In the genomic region with DNA sequence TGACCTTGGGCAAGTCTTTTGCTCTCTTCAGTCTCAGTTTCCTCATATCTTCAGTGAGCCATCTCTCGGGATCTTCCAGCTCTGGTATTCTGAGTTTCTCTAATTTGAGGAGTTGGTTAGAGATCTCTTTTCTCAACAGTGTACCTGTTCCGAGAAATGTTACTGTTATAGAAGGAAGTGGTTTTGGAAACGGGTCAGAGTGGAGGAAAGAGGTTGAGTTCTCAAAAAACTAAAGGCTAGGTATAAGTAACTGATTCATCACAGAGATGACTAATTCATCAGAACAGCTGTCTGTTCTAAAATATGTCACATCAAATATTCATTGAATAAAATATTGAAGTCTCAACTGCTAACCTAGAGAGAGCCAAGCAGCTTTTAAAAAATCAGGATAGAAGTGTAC, we compare ENCODE assay signal across 1 cellular context.
TF ChIP-seq lines count a peak whose summit lies in the region.

No MANE protein-coding gene starts in this region.

TF ChIP-seq in HepG2, 621 proteins besides CTCF, POLR2A, EP300 and RAD21 (continued from another document):
- TF ChIP-seq, protein P1, sequence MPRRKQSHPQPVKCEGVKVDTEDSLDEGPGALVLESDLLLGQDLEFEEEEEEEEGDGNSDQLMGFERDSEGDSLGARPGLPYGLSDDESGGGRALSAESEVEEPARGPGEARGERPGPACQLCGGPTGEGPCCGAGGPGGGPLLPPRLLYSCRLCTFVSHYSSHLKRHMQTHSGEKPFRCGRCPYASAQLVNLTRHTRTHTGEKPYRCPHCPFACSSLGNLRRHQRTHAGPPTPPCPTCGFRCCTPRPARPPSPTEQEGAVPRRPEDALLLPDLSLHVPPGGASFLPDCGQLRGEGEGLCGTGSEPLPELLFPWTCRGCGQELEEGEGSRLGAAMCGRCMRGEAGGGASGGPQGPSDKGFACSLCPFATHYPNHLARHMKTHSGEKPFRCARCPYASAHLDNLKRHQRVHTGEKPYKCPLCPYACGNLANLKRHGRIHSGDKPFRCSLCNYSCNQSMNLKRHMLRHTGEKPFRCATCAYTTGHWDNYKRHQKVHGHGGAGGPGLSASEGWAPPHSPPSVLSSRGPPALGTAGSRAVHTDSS (CRISPR knock-in tag; conservative IDR thresholded peaks at IDR 0.05) = no peak
- TF ChIP-seq FOXO1 (CRISPR knock-in tag; IDR thresholded peaks at IDR 0.05) (no peak), RORA (CRISPR knock-in tag; IDR thresholded peaks at IDR 0.05) (no peak), AHR (CRISPR knock-in tag; IDR thresholded peaks at IDR 0.05) (no peak), ZNF253 (CRISPR knock-in tag; IDR thresholded peaks at IDR 0.05; ENCODE audit: borderline replicate concordance) (no peak), ZNF816 (CRISPR knock-in tag; IDR thresholded peaks at IDR 0.05; ENCODE audit: borderline replicate concordance) (no peak), GZF1 (CRISPR knock-in tag; IDR thresholded peaks at IDR 0.05) (no peak), MTF1 (CRISPR knock-in tag; IDR thresholded peaks at IDR 0.05) (no peak), ZNF350 (CRISPR knock-in tag; IDR thresholded peaks at IDR 0.05; ENCODE audit: borderline replicate concordance, low read depth) (no peak), SMC3 (IDR thresholded peaks at IDR 0.05; ENCODE audit: low read length) (no peak), TBX3 (IDR thresholded peaks at IDR 0.05; ENCODE audit: borderline replicate concordance) (no peak)
- TF ChIP-seq, protein P2, sequence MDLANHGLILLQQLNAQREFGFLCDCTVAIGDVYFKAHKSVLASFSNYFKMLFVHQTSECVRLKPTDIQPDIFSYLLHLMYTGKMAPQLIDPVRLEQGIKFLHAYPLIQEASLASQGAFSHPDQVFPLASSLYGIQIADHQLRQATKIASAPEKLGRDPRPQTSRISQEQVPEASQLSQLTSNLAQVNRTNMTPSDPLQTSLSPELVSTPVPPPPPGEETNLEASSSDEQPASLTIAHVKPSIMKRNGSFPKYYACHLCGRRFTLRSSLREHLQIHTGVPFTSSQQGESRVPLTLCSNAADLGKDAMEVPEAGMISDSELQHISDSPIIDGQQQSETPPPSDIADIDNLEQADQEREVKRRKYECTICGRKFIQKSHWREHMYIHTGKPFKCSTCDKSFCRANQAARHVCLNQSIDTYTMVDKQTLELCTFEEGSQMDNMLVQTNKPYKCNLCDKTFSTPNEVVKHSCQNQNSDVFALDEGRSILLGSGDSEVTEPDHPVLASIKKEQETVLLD (CRISPR knock-in tag; IDR thresholded peaks at IDR 0.05; ENCODE audit: low read depth) = no peak
